8 cellular contexts compared by ENCODE assay signal in the genomic region with DNA sequence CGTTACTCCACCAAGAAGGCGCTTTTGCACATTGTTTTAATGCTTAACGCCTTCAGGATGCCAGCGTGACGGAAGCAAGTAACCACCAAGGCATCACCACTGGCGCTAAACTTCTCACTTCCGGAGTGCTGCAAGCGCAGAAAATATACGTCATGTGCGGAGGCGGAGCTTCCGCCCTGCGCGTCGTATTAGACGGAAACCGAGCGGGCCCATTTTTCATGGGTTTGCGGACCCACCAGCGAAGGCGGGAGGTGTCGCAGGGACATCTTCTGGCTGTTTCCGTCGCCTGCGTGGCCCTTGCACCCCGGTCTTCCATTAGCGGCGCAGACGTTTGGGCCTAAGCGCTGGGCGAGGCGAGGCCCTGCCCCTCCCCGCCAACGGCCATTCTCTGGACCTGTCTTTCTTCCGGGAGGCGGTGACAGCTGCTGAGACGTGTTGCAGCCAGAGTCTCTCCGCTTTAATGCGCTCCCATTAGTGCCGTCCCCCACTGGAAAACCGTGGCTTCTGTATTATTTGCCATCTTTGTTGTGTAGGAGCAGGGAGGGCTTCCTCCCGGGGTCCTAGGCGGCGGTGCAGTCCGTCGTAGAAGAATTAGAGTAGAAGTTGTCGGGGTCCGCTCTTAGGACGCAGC. TPM values are rescaled to one million over a fixed set of nuclear protein-coding genes. Genes with fewer than 3 reads are reported as not detected.
DNase-seq lines count a peak whose midpoint lies in the region; ATAC-seq, FAIRE-seq and TF ChIP-seq lines count a peak whose summit lies in the region.

A gene (plus strand): TSS at position 403 of the 631 bp plus-strand sequence. CDS start 235 bp downstream, outside the sequence.

- H3K27me3 ChIP-seq in HUES64 (ENCODE audit: insufficient read depth, low read length) (no peaks in the 10 kb centered on the region), OCI-LY3 (ENCODE audit: low read depth, low read length) (no peaks in the 10 kb centered on the region)

- H3K36me3 ChIP-seq in HUES64 (ENCODE audit: insufficient read depth, low read length) (no peaks in the 10 kb centered on the region), OCI-LY3 (replicated peaks; ENCODE audit: low read depth, low read length) (no peaks in the 10 kb centered on the region)

- H3K27ac ChIP-seq in HUES64 (ENCODE audit: low read depth, low read length) (peak within 1 kb of the TSS; percentile 91), OCI-LY3 (ENCODE audit: low read length) (peak within 1 kb of the TSS; percentile 85)

- H3K4me1 Mint-ChIP-seq in Calu3 (ENCODE audit: low read depth, unreplicated experiment) (no peaks in the 10 kb centered on the region), mesothelial cell of epicardium (peaks cover 17% of the 10 kb centered on the region)

- H3K4me3 Mint-ChIP-seq in Calu3 (ENCODE audit: low read depth, unreplicated experiment) (peak within 1 kb of the TSS; percentile 70), mesothelial cell of epicardium (peak within 1 kb of the TSS; percentile 96)

- H3K9me3 Mint-ChIP-seq in Calu3 (ENCODE audit: low read depth, unreplicated experiment) (no peaks in the 10 kb centered on the region), mesothelial cell of epicardium (no peaks in the 10 kb centered on the region)

- FAIRE-seq in endometrium (lab: Jason Lieb, UNC): peak; percentile 92

- H3K4me2 ChIP-seq in OCI-LY3 (ENCODE audit: low read length): peak within 1 kb of the TSS; percentile 83

- H3K36me3 Mint-ChIP-seq in Calu3 (ENCODE audit: insufficient read depth, unreplicated experiment): peaks cover 29% of the 10 kb centered on the region
- H3K36me3 Mint-ChIP-seq in mesothelial cell of epicardium: no peaks in the 10 kb centered on the region

- H3K9me3 ChIP-seq in HUES64 (ENCODE audit: insufficient read depth, low read depth, low read length) (no peaks in the 10 kb centered on the region), OCI-LY3 (ENCODE audit: insufficient read depth, low read length) (no peaks in the 10 kb centered on the region)

- peak within 1 kb of the TSS; percentile 97 for H3K4me3 ChIP-seq in HUES64 (ENCODE audit: low read length)
- H3K4me3 ChIP-seq in OCI-LY3 (ENCODE audit: low read length): peak within 1 kb of the TSS; percentile 89

- intact Hi-C loops in Calu3 (cut with micrococcal nuclease; ENCODE audit: unreplicated experiment): loop anchor here (2.0 to 5.0 kb wide), 2 partner anchors 119 to 248 kb away; a partner anchor contains a TSS

- no peaks in the 10 kb centered on the region for H3K27me3 Mint-ChIP-seq in Calu3 (ENCODE audit: unreplicated experiment)
- H3K27me3 Mint-ChIP-seq in mesothelial cell of epicardium (ENCODE audit: low read depth): no peaks in the 10 kb centered on the region

- peak within 1 kb of the TSS; percentile 72 for H3K9ac ChIP-seq in HUES64 (ENCODE audit: low read depth, low read length)
- H3K9ac ChIP-seq in OCI-LY3 (ENCODE audit: low read length): peak within 1 kb of the TSS; percentile 95

- DNase-seq in Calu3 (peak; percentile 77), mesothelial cell of epicardium (ENCODE audit: low spot score in 2 of 2, unreplicated experiment in 2 of 2) (peak; percentile 76 to 92)
- DNase-seq in activated CD8-positive, alpha-beta memory T cell treated with anti-CD3 and anti-CD28 coated beads, Interleukin-2, amount 50 U/mL, for 48 hours: peak; percentile 98
- DNase-seq in stimulated activated CD8-positive, alpha-beta memory T cell treated with anti-CD3 and anti-CD28 coated beads, Interleukin-15, amount 100 ng/mL, for 48 hours (ENCODE audit: low read depth in 2 of 2): peak; percentile 90 to 92

- ATAC-seq in GM21447 (IDR thresholded peaks at IDR 0.05; ENCODE audit: unreplicated experiment): peak; percentile 80

- H3K27ac Mint-ChIP-seq in Calu3 (ENCODE audit: unreplicated experiment): peak within 1 kb of the TSS; percentile 52
- peak within 1 kb of the TSS; percentile 97 for H3K27ac Mint-ChIP-seq in mesothelial cell of epicardium

- WGBS in HUES64: under 1% methylated on average over 49 of the region's 49 CpGs

- no TSS peak for BruUV-seq in Calu3 (replicated peaks; lab: Mats Ljungman, UMichigan)

- peak within 1 kb of the TSS; percentile 68 for H2AFZ ChIP-seq in OCI-LY3 (ENCODE audit: low read depth, low read length)

- H3K4me1 ChIP-seq in HUES64 (ENCODE audit: insufficient read depth, low read length) (no peaks in the 10 kb centered on the region), OCI-LY3 (ENCODE audit: low read length) (peaks cover 12% of the 10 kb centered on the region; the same call in 1 of the 2 replicates)

- TF ChIP-seq CTCF in Calu3 (IDR thresholded peaks at IDR 0.05; ENCODE audit: unreplicated experiment): no peak
- no peak for TF ChIP-seq CTCF in OCI-LY3 (IDR thresholded peaks at IDR 0.05; ENCODE audit: low read depth, low read length)
- TF ChIP-seq CTCF in mesothelial cell of epicardium (IDR thresholded peaks at IDR 0.05; ENCODE audit: unreplicated experiment): no peak

- peaks cover 57% of the 10 kb centered on the region for H3K79me2 ChIP-seq in OCI-LY3 (ENCODE audit: low read length)

- CTCF ChIA-PET in Calu3 (lab: Charles Lee): no interaction called here

- peaks cover 20% of the 10 kb centered on the region for H4K20me1 ChIP-seq in OCI-LY3 (ENCODE audit: insufficient read depth, low read length)

RNA-seq across cellular contexts. Expression of the gene that starts here (rescaled TPM):
- total RNA-seq in Calu3 (2022): 14.7 and 15.6 TPM in 2 replicates
- polyA plus RNA-seq in HUES64 (2013, experiment 1 of 2): 18.6 TPM
- 21.6 TPM for polyA plus RNA-seq in HUES64 (2013, experiment 2 of 2)
- 45.0 to 51.1 TPM (median 46.6 TPM) in 3 replicates for total RNA-seq in mesothelial cell of epicardium

Comparison
In these comparisons a context has a peak if more than half of its experiments do, and no peak if none do; other contexts are left out.
1. Peak in every context shown above with its lines: DNase-seq, ATAC-seq, H3K4me3 ChIP-seq and H3K27ac ChIP-seq.